19 cellular contexts compared by ENCODE assay signal in the genomic region with DNA sequence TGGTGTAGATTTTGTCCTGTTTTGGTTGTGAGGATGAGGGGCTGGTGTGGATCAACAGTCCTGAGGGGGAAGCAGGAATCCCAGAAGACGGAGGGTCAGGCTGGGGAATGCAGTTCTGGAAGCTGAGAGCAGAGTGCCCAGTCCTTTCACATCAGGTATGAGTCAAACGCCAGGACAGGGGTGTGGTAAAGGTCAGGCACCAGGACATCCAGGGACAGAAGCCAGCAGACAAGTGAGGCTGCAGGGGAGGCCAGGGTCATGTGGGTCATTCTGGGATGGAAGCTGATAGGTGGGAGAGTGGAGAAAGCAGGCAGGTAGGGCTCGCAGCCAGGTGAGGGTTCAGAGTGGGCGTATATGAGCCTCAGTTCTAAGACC. TPM values are rescaled to one million over a fixed set of nuclear protein-coding genes. Genes with fewer than 3 reads are reported as not detected.
A peak's percentile ranks its signal among the peaks of the same experiment; 100 is the strongest.
DNase-seq lines count a peak whose midpoint lies in the region; ATAC-seq and TF ChIP-seq lines count a peak whose summit lies in the region.
"Had no signal": no experiment of that assay in that cellular context is flagged by ENCODE, and none has a peak within 500 bp of the region (broad histone marks: within the 10 kb centered on the region; RNA-seq: fewer than 3 reads in every experiment).

No MANE protein-coding gene starts in this region.

- CTCF ChIA-PET in mammary epithelial cell (lab: Charles Lee; ENCODE audit: low non-redundant PET): interaction anchor here (0.6 kb wide), 1 partner anchor 18 kb away, joined by 6 read pairs; no protein-coding TSS in a partner anchor

- intact Hi-C loops in mammary epithelial cell (cut with micrococcal nuclease): no loop called here

- no peak for ATAC-seq in stimulated activated naive CD8-positive, alpha-beta T cell treated with anti-CD3 and anti-CD28 coated beads, Interleukin-15, amount 100 ng/mL, for 72 hours
- ATAC-seq in stimulated activated naive CD8-positive, alpha-beta T cell treated with anti-CD3 and anti-CD28 coated beads, Interleukin-15, Interleukin-2, amounts not matched to agents 100 U/mL and 50 U/mL, for 24 hours: no peak
- no peak for ATAC-seq in GM18870 (IDR thresholded peaks at IDR 0.05; ENCODE audit: unreplicated experiment)

- no peaks in the 10 kb centered on the region for H3K36me3 ChIP-seq in mammary epithelial cell (ENCODE audit: insufficient read depth, low read length)

- H3K4me3 ChIP-seq in mammary epithelial cell (replicated peaks in 1 of 3; ENCODE audit: insufficient read depth in 1 of 3, low read depth in 2 of 3, low read length in 3 of 3): no peak overlapping the region

- BruUV-seq in mammary epithelial cell (replicated peaks; lab: Mats Ljungman, UMichigan): no TSS peak

- H3K27ac ChIP-seq in mammary epithelial cell (ENCODE audit: insufficient read depth, low read depth, low read length): no peak overlapping the region

- no peak overlapping the region for H3K9ac ChIP-seq in mammary epithelial cell (ENCODE audit: insufficient read depth, low read length)

- dilution Hi-C loops in mammary epithelial cell (cut with HindIII; ENCODE audit: low sequenced_read_pairs): loop anchor here (5.0 kb wide), 1 partner anchor 36 kb away; no protein-coding TSS in a partner anchor

- no peaks in the 10 kb centered on the region for H3K27me3 ChIP-seq in mammary epithelial cell (ENCODE audit: insufficient read depth, low read length)

- H3K9me3 ChIP-seq in mammary epithelial cell (replicated peaks; ENCODE audit: insufficient read depth, low read length): no peaks in the 10 kb centered on the region

- peaks cover 12% of the 10 kb centered on the region for H3K4me1 ChIP-seq in mammary epithelial cell (ENCODE audit: insufficient read depth, low read length)

- TF ChIP-seq CTCF in mammary epithelial cell (conservative IDR thresholded peaks at IDR 0.05 in 1 of 2, IDR thresholded peaks at IDR 0.05 in 1 of 2; ENCODE audit: extremely low read depth in 1 of 2, insufficient read depth in 1 of 2, low read depth in 1 of 2, low read length in 2 of 2): no peak

- no peaks in the 10 kb centered on the region for H3K79me2 ChIP-seq in mammary epithelial cell (ENCODE audit: insufficient read depth, low read length)

- no peaks in the 10 kb centered on the region for H3K9me3 Mint-ChIP-seq in stimulated activated naive CD8-positive, alpha-beta T cell treated with anti-CD3 and anti-CD28 coated beads, Interleukin-15, amount 100 ng/mL, for 72 hours
- H3K9me3 Mint-ChIP-seq: activated naive CD4-positive, alpha-beta T cell treated with anti-CD3 and anti-CD28 coated beads, Interleukin-2, amount 50 U/mL, for 24 hours; H9 had no signal

- H3K27me3 Mint-ChIP-seq in stimulated activated naive CD8-positive, alpha-beta T cell treated with anti-CD3 and anti-CD28 coated beads, Interleukin-15, amount 100 ng/mL, for 72 hours: peaks cover 5% of the 10 kb centered on the region

- no peaks in the 10 kb centered on the region for H4K20me1 ChIP-seq in mammary epithelial cell (ENCODE audit: insufficient read depth, low read length)

- 81% methylated on average over 4 of the region's 4 CpGs for WGBS in mammary epithelial cell (ENCODE audit: low coverage, missing lambda C conversion rate)

- in situ Hi-C loops in mammary epithelial cell (cut with MboI; ENCODE audit: low sequenced_read_pairs in 2 of 2): no loop called here
- in situ Hi-C loops in KBM-7 (cut with MboI; ENCODE audit: low pct_unique_long_range_greater_than_20kb, low sequenced_read_pairs): no loop called here

- H3K4me2 ChIP-seq in mammary epithelial cell (ENCODE audit: insufficient read depth, low read depth, low read length): no peak overlapping the region

- peak overlapping the region; percentile 72 to 78 for H3K27ac Mint-ChIP-seq in stimulated activated naive CD8-positive, alpha-beta T cell treated with anti-CD3 and anti-CD28 coated beads, Interleukin-15, amount 100 ng/mL, for 72 hours
- H3K27ac Mint-ChIP-seq: activated naive CD4-positive, alpha-beta T cell treated with anti-CD3 and anti-CD28 coated beads, Interleukin-2, amount 50 U/mL, for 24 hours; H9 had no signal

- H3K4me3 Mint-ChIP-seq in stimulated activated naive CD8-positive, alpha-beta T cell treated with anti-CD3 and anti-CD28 coated beads, Interleukin-15, amount 100 ng/mL, for 72 hours: peak overlapping the region; percentile 17 to 29
- H3K4me3 Mint-ChIP-seq: activated naive CD4-positive, alpha-beta T cell treated with anti-CD3 and anti-CD28 coated beads, Interleukin-2, amount 50 U/mL, for 24 hours; CD14-positive monocyte; H9 had no signal

- H2AFZ ChIP-seq in mammary epithelial cell (ENCODE audit: low read depth, low read length): no peak overlapping the region

- DNase-seq in stimulated activated naive CD8-positive, alpha-beta T cell treated with anti-CD3 and anti-CD28 coated beads, Interleukin-15, amount 100 ng/mL, for 72 hours: no peak
- DNase-seq in stimulated activated naive CD8-positive, alpha-beta T cell treated with anti-CD3 and anti-CD28 coated beads, Interleukin-15, Interleukin-2, amounts not matched to agents 100 U/mL and 50 U/mL, for 24 hours: no peak
- peak; percentile 20 for DNase-seq in mammary epithelial cell
- DNase-seq in lung microvascular endothelial cell (ENCODE audit: low read depth in 2 of 2): peak; percentile 22 to 41
- DNase-seq in KBM-7: no peak
- no peak for DNase-seq in NCI-H1694 (lab: John Stamatoyannopoulos, UW)
- DNase-seq: activated CD4-positive, alpha-beta T cell treated with anti-CD3 and anti-CD28 coated beads for 1 hour; GDM1; H9; NCI-H2227 treated with DMSO at 0.1 percent for 48 hours; stimulated activated CD4-positive, alpha-beta T cell treated with anti-CD3 and anti-CD28 coated beads, Interleukin-4, amount 100 ng/mL, for 4 hours; stimulated activated naive CD4-positive, alpha-beta T cell; SW 1271 had no signal

- peaks cover 18% of the 10 kb centered on the region for H3K4me1 Mint-ChIP-seq in stimulated activated naive CD8-positive, alpha-beta T cell treated with anti-CD3 and anti-CD28 coated beads, Interleukin-15, amount 100 ng/mL, for 72 hours
- H3K4me1 Mint-ChIP-seq: activated naive CD4-positive, alpha-beta T cell treated with anti-CD3 and anti-CD28 coated beads, Interleukin-2, amount 50 U/mL, for 24 hours had no signal

RNA-seq across cellular contexts. Expression of gene GNLY, which starts 12.8 kb away (rescaled TPM):
- not detected for total RNA-seq in mammary epithelial cell
- not detected for polyA plus RNA-seq in mammary epithelial cell
- not detected for polyA minus RNA-seq in mammary epithelial cell
- total RNA-seq in lung microvascular endothelial cell: not detected in 2 replicates
- total RNA-seq: H9, HT1080, OCI-LY7, renal cortical epithelial cell had no signal

RNA-seq across cellular contexts. Expression of gene SFTPB, which starts 13.3 kb away (rescaled TPM):
- total RNA-seq in mammary epithelial cell (not detected), lung microvascular endothelial cell (not detected in 2 replicates)
- not detected for polyA plus RNA-seq in mammary epithelial cell
- polyA minus RNA-seq in mammary epithelial cell: not detected
- total RNA-seq: H9, HT1080, OCI-LY7, renal cortical epithelial cell had no signal

Comparison
In these comparisons a context has a peak if more than half of its experiments do, and no peak if none do; other contexts are left out.
1. DNase-seq: peak in mammary epithelial cell (single experiment) and lung microvascular endothelial cell (2 of 2); none in stimulated activated naive CD8-positive, alpha-beta T cell treated with anti-CD3 and anti-CD28 coated beads, Interleukin-15, amount 100 ng/mL, for 72 hours (0 of 2), stimulated activated naive CD8-positive, alpha-beta T cell treated with anti-CD3 and anti-CD28 coated beads, Interleukin-15, Interleukin-2, amounts not matched to agents 100 U/mL and 50 U/mL, for 24 hours (single experiment), KBM-7 (single experiment) and NCI-H1694 (single experiment).